In genomic region chr13:42174344-42175162, GRCh38 we compare ENCODE assay signal across 21 cellular contexts.
DNase-seq lines count a peak whose midpoint lies in the region; ATAC-seq and FAIRE-seq lines count a peak whose summit lies in the region.
"Had no signal": no experiment of that assay in that cellular context is flagged by ENCODE, and none has a peak within 500 bp of the region (broad histone marks: within the 10 kb centered on the region; RNA-seq: fewer than 3 reads in every experiment).

No MANE protein-coding gene starts in this region.

- peaks cover 10% of the 10 kb centered on the region for H3K4me1 Mint-ChIP-seq in activated naive CD4-positive, alpha-beta T cell treated with anti-CD3 and anti-CD28 coated beads, Interleukin-2, amount 10 ng/mL, durations not matched to agents 7 days and 5 days
- H3K4me1 Mint-ChIP-seq: activated B cell treated with CpG ODN at 0.5 μM for 24 hours had no signal

- no peaks in the 10 kb centered on the region for H3K4me1 ChIP-seq in GM23248 (ENCODE audit: insufficient read depth)
- H3K4me1 ChIP-seq: BE2C, gastrocnemius medialis, lower lobe of right lung had no signal

- H3K4me2 ChIP-seq in GM23248 (ENCODE audit: unreplicated experiment) = no peak overlapping the region

- no peaks in the 10 kb centered on the region for H3K9me3 ChIP-seq in GM23248 (ENCODE audit: low read depth)
- H3K9me3 ChIP-seq: BE2C, gastrocnemius medialis, lower lobe of right lung had no signal

- H3K4me3 ChIP-seq in GM23248 = no peak overlapping the region
- H3K4me3 ChIP-seq: gastrocnemius medialis, lower lobe of right lung had no signal

- CTCF ChIA-PET in activated naive CD4-positive, alpha-beta T cell treated with anti-CD3 and anti-CD28 coated beads, Interleukin-2, amount 10 ng/mL, durations not matched to agents 7 days and 5 days (lab: Charles Lee) = no interaction called here

- H3F3A ChIP-seq in GM23248 (ENCODE audit: insufficient read depth) = no peaks in the 10 kb centered on the region

- in situ Hi-C loops in GM23248 (cut with MboI) (no loop called here), KBM-7 (cut with MboI; ENCODE audit: low pct_unique_long_range_greater_than_20kb, low sequenced_read_pairs) (no loop called here)

- no peak overlapping the region for H2AFZ ChIP-seq in GM23248

- H3K9me2 ChIP-seq in GM23248 (ENCODE audit: insufficient read depth) = no peaks in the 10 kb centered on the region

- ATAC-seq in HG03457 (IDR thresholded peaks at IDR 0.05; ENCODE audit: unreplicated experiment) = no peak
- ATAC-seq: gastrocnemius medialis, lower lobe of right lung had no signal

- peak; percentile 2 for DNase-seq in GM23248
- peak; percentile 37 for DNase-seq in RPMI7951 (ENCODE audit: low read depth)
- DNase-seq in epithelial cell of prostate (ENCODE audit: low read depth, low spot score) = no peak
- peak; percentile 7 for DNase-seq in myocyte (ENCODE audit: low read depth)
- DNase-seq in urothelium cell line (ENCODE audit: low spot score) = no peak
- no peak for DNase-seq in activated naive CD4-positive, alpha-beta T cell treated with anti-CD3 and anti-CD28 coated beads, Interleukin-2, amount 10 ng/mL, durations not matched to agents 7 days and 5 days
- no peak for DNase-seq in KBM-7
- DNase-seq: activated B cell treated with CpG ODN at 0.5 μM for 24 hours; activated effector memory CD4-positive, alpha-beta T cell treated with anti-CD3 and anti-CD28 coated beads, Interleukin-2, amount 50 U/mL, for 16 hours; BE2C; brain microvascular endothelial cell; DND-41; effector CD8-positive, alpha-beta T cell; gastrocnemius medialis; H7; lower lobe of right lung; NCI-H1092 treated with DMSO at 0.1 percent for 48 hours; NCI-H774; stimulated activated CD4-positive, alpha-beta T cell treated with anti-CD3 and anti-CD28 coated beads, Interleukin-4, amount 100 ng/mL, for 4 hours; T-helper 1 cell had no signal

- no peak overlapping the region for H3K4me3 Mint-ChIP-seq in activated naive CD4-positive, alpha-beta T cell treated with anti-CD3 and anti-CD28 coated beads, Interleukin-2, amount 10 ng/mL, durations not matched to agents 7 days and 5 days
- H3K4me3 Mint-ChIP-seq: activated B cell treated with CpG ODN at 0.5 μM for 24 hours had no signal

- no peak overlapping the region for H3K27ac Mint-ChIP-seq in activated naive CD4-positive, alpha-beta T cell treated with anti-CD3 and anti-CD28 coated beads, Interleukin-2, amount 10 ng/mL, durations not matched to agents 7 days and 5 days
- H3K27ac Mint-ChIP-seq: activated B cell treated with CpG ODN at 0.5 μM for 24 hours had no signal

- H3K27me3 ChIP-seq in GM23248 (replicated peaks; ENCODE audit: insufficient read depth) = no peaks in the 10 kb centered on the region
- H3K27me3 ChIP-seq: BE2C, brain microvascular endothelial cell, gastrocnemius medialis had no signal

- peaks cover 41% of the 10 kb centered on the region for H3K36me3 Mint-ChIP-seq in activated naive CD4-positive, alpha-beta T cell treated with anti-CD3 and anti-CD28 coated beads, Interleukin-2, amount 10 ng/mL, durations not matched to agents 7 days and 5 days

- WGBS in GM23248 (ENCODE audit: low coverage in 1 of 2, low lambda C conversion rate in 2 of 2, missing lambda C conversion rate in 2 of 2), 2 experiments = 80 to 82% methylated on average over 8 of the region's 8 CpGs

- H3K27me3 Mint-ChIP-seq in activated naive CD4-positive, alpha-beta T cell treated with anti-CD3 and anti-CD28 coated beads, Interleukin-2, amount 10 ng/mL, durations not matched to agents 7 days and 5 days = no peaks in the 10 kb centered on the region
- H3K27me3 Mint-ChIP-seq: activated B cell treated with CpG ODN at 0.5 μM for 24 hours had no signal

- H3K9ac ChIP-seq in GM23248 = no peak overlapping the region

- no peaks in the 10 kb centered on the region for H3K79me2 ChIP-seq in GM23248 (ENCODE audit: insufficient read depth)

- H3K9me3 Mint-ChIP-seq in activated naive CD4-positive, alpha-beta T cell treated with anti-CD3 and anti-CD28 coated beads, Interleukin-2, amount 10 ng/mL, durations not matched to agents 7 days and 5 days = no peaks in the 10 kb centered on the region
- H3K9me3 Mint-ChIP-seq: activated B cell treated with CpG ODN at 0.5 μM for 24 hours had no signal

- H4K20me1 ChIP-seq in GM23248 (ENCODE audit: insufficient read depth) = no peaks in the 10 kb centered on the region

- peaks cover 15% of the 10 kb centered on the region; the same call in 1 of the 2 replicates for H3K36me3 ChIP-seq in GM23248 (ENCODE audit: low read depth)
- H3K36me3 ChIP-seq: BE2C, gastrocnemius medialis had no signal

- H3K27ac ChIP-seq in GM23248 (no peak overlapping the region), epithelial cell of prostate (peak overlapping the region; percentile 9)
- H3K27ac ChIP-seq: brain microvascular endothelial cell, gastrocnemius medialis, lower lobe of right lung had no signal

- no peak for FAIRE-seq in urothelium cell line (lab: Jason Lieb, UNC)

Comparison
In these comparisons a context has a peak if more than half of its experiments do, and no peak if none do; other contexts are left out.
1. DNase-seq: peak in GM23248 (single experiment), RPMI7951 (single experiment) and myocyte (single experiment); none in epithelial cell of prostate (single experiment), urothelium cell line (single experiment), activated naive CD4-positive, alpha-beta T cell treated with anti-CD3 and anti-CD28 coated beads, Interleukin-2, amount 10 ng/mL, durations not matched to agents 7 days and 5 days (single experiment) and KBM-7 (single experiment).